ENCODE assay signal across 1 cellular context in genomic region chr15:89746386-89746974, GRCh38.
TF ChIP-seq lines count a peak whose summit lies in the region.

No MANE protein-coding gene starts in this region.

TF ChIP-seq in K562, 482 proteins besides CTCF, POLR2A, EP300 and RAD21:
- 0 out of 2 replicates have a peak, but pooled peaks have one; percentile 5 for TF ChIP-seq EGR1 (conservative IDR thresholded peaks at IDR 0.05)
- TF ChIP-seq RBBP5 (IDR thresholded peaks at IDR 0.05; ENCODE audit: borderline replicate concordance, insufficient read depth, low read length, poor library complexity, severe bottlenecking), result no peak
- no peak for TF ChIP-seq ZNF121 (CRISPR knock-in tag; conservative IDR thresholded peaks at IDR 0.05)
